8 cellular contexts compared by ENCODE assay signal in the genomic region with DNA sequence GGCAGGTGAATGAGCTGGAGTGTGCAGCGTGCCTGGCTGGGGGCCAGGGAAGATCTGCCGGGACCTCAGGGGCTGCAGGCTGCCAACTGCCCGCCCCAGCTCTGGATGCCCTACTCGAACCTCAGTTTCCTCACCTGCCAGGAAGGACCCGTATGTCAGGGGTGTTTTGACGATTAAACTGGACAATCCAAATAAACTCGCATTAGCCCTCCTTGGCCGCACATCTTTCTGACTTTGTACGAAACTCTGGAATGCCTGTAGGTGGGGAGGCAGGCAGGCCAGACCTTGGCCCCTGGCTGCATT. TPM values are rescaled to one million over a fixed set of nuclear protein-coding genes. Genes with fewer than 3 reads are reported as not detected.
DNase-seq lines count a peak whose midpoint lies in the region; ATAC-seq, FAIRE-seq and TF ChIP-seq lines count a peak whose summit lies in the region.
"Had no signal": no experiment of that assay in that cellular context is flagged by ENCODE, and none has a peak within 500 bp of the region (broad histone marks: within the 10 kb centered on the region; RNA-seq: fewer than 3 reads in every experiment).

No MANE protein-coding gene starts in this region.

- H3K4me3 ChIP-seq in HFF-Myc (replicated peaks; ENCODE audit: low read depth, low read length) = peak overlapping the region; percentile 45; the same call in 1 of the 2 replicates
- H3K4me3 ChIP-seq in smooth muscle cell = peak overlapping the region; percentile 63

- FAIRE-seq in RCC 7860 (lab: Jason Lieb, UNC) = no peak

- H2AFZ ChIP-seq in smooth muscle cell (ENCODE audit: low read depth) = peak overlapping the region; percentile 89

- ATAC-seq in left colon (peak; percentile 41), GM21515 (IDR thresholded peaks at IDR 0.05; ENCODE audit: unreplicated experiment) (no peak)

- peak overlapping the region; percentile 95 for H3K4me2 ChIP-seq in smooth muscle cell

- no peaks in the 10 kb centered on the region for H3K79me2 ChIP-seq in smooth muscle cell (ENCODE audit: low read depth)

- no peak overlapping the region for H3K27ac Mint-ChIP-seq in activated naive CD8-positive, alpha-beta T cell treated with anti-CD3 and anti-CD28 coated beads for 36 hours

- intact Hi-C loops in left colon (cut with DNase I, micrococcal nuclease) = no loop called here

- H3K27ac ChIP-seq in smooth muscle cell (ENCODE audit: low read depth) = no peak overlapping the region

- no peaks in the 10 kb centered on the region for H3K9me3 ChIP-seq in smooth muscle cell (replicated peaks; ENCODE audit: low read depth)

- TF ChIP-seq CTCF in HFF-Myc (IDR thresholded peaks at IDR 0.05; ENCODE audit: low read depth, low read length, missing control alignments) = no peak
- no peak for TF ChIP-seq CTCF in smooth muscle cell (IDR thresholded peaks at IDR 0.05; ENCODE audit: borderline replicate concordance, insufficient read depth, poor library complexity, severe bottlenecking)

- peaks cover 3% of the 10 kb centered on the region for H3K9me3 Mint-ChIP-seq in activated naive CD8-positive, alpha-beta T cell treated with anti-CD3 and anti-CD28 coated beads for 36 hours

- H3K4me1 ChIP-seq in smooth muscle cell (ENCODE audit: low read depth) = no peaks in the 10 kb centered on the region

- H3K4me1 Mint-ChIP-seq in activated naive CD8-positive, alpha-beta T cell treated with anti-CD3 and anti-CD28 coated beads for 36 hours = peaks cover 4% of the 10 kb centered on the region

- peak overlapping the region; percentile 14 for H3K4me3 Mint-ChIP-seq in activated naive CD8-positive, alpha-beta T cell treated with anti-CD3 and anti-CD28 coated beads for 36 hours

- 69% methylated on average over 9 of the region's 9 CpGs for WGBS in smooth muscle cell (ENCODE audit: low lambda C conversion rate)

- DNase-seq in HFF-Myc (ENCODE audit: extremely low read depth, low read depth) (no peak), left colon (peak in 1 of 2 donors; percentile 29), smooth muscle cell (lab: John Stamatoyannopoulos, UW; ENCODE audit: unreplicated experiment) (no peak), DMS114 treated with DMSO at 0.1 percent for 48 hours (lab: John Stamatoyannopoulos, UW; ENCODE audit: unreplicated experiment) (no peak), RCC 7860 (ENCODE audit: low spot score) (no peak)
- DNase-seq in activated naive CD8-positive, alpha-beta T cell treated with anti-CD3 and anti-CD28 coated beads for 36 hours = no peak
- DNase-seq: activated naive CD4-positive, alpha-beta T cell treated with Interleukin-2 at 50 U/mL for 16 hours had no signal

- no peak overlapping the region for H3K9ac ChIP-seq in smooth muscle cell (ENCODE audit: low read depth)

- H3F3A ChIP-seq in smooth muscle cell (ENCODE audit: low read depth) = peaks cover 5% of the 10 kb centered on the region

- no peaks in the 10 kb centered on the region for H4K20me1 ChIP-seq in smooth muscle cell (ENCODE audit: low read depth)

- H3K36me3 Mint-ChIP-seq in activated naive CD8-positive, alpha-beta T cell treated with anti-CD3 and anti-CD28 coated beads for 36 hours = no peaks in the 10 kb centered on the region

- H3K27me3 ChIP-seq in smooth muscle cell (ENCODE audit: low read depth) = no peaks in the 10 kb centered on the region

- peaks cover 49% of the 10 kb centered on the region for H3K27me3 Mint-ChIP-seq in activated naive CD8-positive, alpha-beta T cell treated with anti-CD3 and anti-CD28 coated beads for 36 hours

- H3K36me3 ChIP-seq in smooth muscle cell (ENCODE audit: low read depth) = no peaks in the 10 kb centered on the region

RNA-seq across cellular contexts. Expression of a gene that starts 8.3 kb away (rescaled TPM):
- 10 to 100 TPM in 1 of 2 experiments, 1 to 10 TPM in 1; 9.6 to 10.2 TPM for total RNA-seq in activated naive CD8-positive, alpha-beta T cell treated with anti-CD3 and anti-CD28 coated beads for 36 hours
- 1 to 10 TPM; 4.9 to 5.9 TPM for total RNA-seq in left colon
- total RNA-seq in smooth muscle cell = 16.3 and 17.2 TPM in 2 replicates
- 3.7 and 4.6 TPM in 2 replicates for polyA plus RNA-seq in smooth muscle cell

RNA-seq across cellular contexts. Expression of a gene that starts 33.8 kb away (rescaled TPM):
- 1 to 10 TPM; 5.5 to 5.9 TPM for total RNA-seq in activated naive CD8-positive, alpha-beta T cell treated with anti-CD3 and anti-CD28 coated beads for 36 hours
- total RNA-seq in left colon (1 to 10 TPM; 2.0 to 2.3 TPM), smooth muscle cell (3.9 and 6.6 TPM in 2 replicates)
- 2.8 and 4.8 TPM in 2 replicates for polyA plus RNA-seq in smooth muscle cell

RNA-seq across cellular contexts. Expression of a gene that starts 59.4 kb away (rescaled TPM):
- 10 to 100 TPM; 20.7 to 21.5 TPM for total RNA-seq in activated naive CD8-positive, alpha-beta T cell treated with anti-CD3 and anti-CD28 coated beads for 36 hours
- 10 to 100 TPM; 36.9 to 62.3 TPM for total RNA-seq in left colon
- 47.2 and 70.3 TPM in 2 replicates for total RNA-seq in smooth muscle cell
- polyA plus RNA-seq in smooth muscle cell = 4.2 and 6.3 TPM in 2 replicates
